In genomic region chr1:227316941-227317540, GRCh38 we compare ENCODE assay signal across 8 cellular contexts. TPM values are rescaled to one million over a fixed set of nuclear protein-coding genes. Genes with fewer than 3 reads are reported as not detected.
A peak's percentile ranks its signal among the peaks of the same experiment; 100 is the strongest.
DNase-seq lines count a peak whose midpoint lies in the region; ATAC-seq and TF ChIP-seq lines count a peak whose summit lies in the region.

No MANE protein-coding gene starts in this region.

- H3K4me1 Mint-ChIP-seq in neural crest cell, result peaks cover 59% of the 10 kb centered on the region

- H3K27me3 Mint-ChIP-seq in neural crest cell (ENCODE audit: low read depth), result no peaks in the 10 kb centered on the region

- peak overlapping the region; percentile 89 for H3K27ac Mint-ChIP-seq in neural crest cell (ENCODE audit: unreplicated experiment)

- peak; percentile 36 for DNase-seq in NCI-H345 treated with DMSO at 0.1 percent for 48 hours (lab: John Stamatoyannopoulos, UW; ENCODE audit: unreplicated experiment)
- DNase-seq in NCI-H345 (lab: John Stamatoyannopoulos, UW), result no peak
- DNase-seq in RWPE1 (ENCODE audit: low spot score), result peak; percentile 46
- peak; percentile 42 for DNase-seq in epithelial cell of esophagus (ENCODE audit: low read depth)
- no peak for DNase-seq in neural crest cell (ENCODE audit: low read depth, low spot score)
- DNase-seq in NCI-H2029 treated with DMSO at 0.1 percent for 48 hours (lab: John Stamatoyannopoulos, UW), result no peak
- DNase-seq in sciatic nerve (ENCODE audit: low spot score), result no peak

- intact Hi-C loops in sciatic nerve (cut with DNase I), result no loop called here

- ATAC-seq in sciatic nerve (no peak), HG03108 (IDR thresholded peaks at IDR 0.05; ENCODE audit: unreplicated experiment) (no peak)

- no peak for TF ChIP-seq CTCF in RWPE1 (conservative IDR thresholded peaks at IDR 0.05; ENCODE audit: low read depth)
- no peak for TF ChIP-seq CTCF in epithelial cell of esophagus (IDR thresholded peaks at IDR 0.05; ENCODE audit: insufficient read depth, low read depth, low read length, missing control alignments)
- no peak for TF ChIP-seq CTCF in neural crest cell (conservative IDR thresholded peaks at IDR 0.05)

- CTCF ChIA-PET in RWPE1 (lab: Yijun Ruan, JAX), result interaction anchor here (1.2 kb wide), 1 partner anchor 14 kb away, joined by 3 read pairs; no protein-coding TSS in a partner anchor

- peak overlapping the region; percentile 96 for H3K4me3 Mint-ChIP-seq in neural crest cell

- POLR2A ChIA-PET in RWPE1 (lab: Yijun Ruan, JAX; ENCODE audit: low non-redundant PET), result no interaction called here

- H3K36me3 Mint-ChIP-seq in neural crest cell (ENCODE audit: low read depth), result no peaks in the 10 kb centered on the region

- H3K9me3 Mint-ChIP-seq in neural crest cell, result no peaks in the 10 kb centered on the region

- H3K4me3 ChIP-seq in epithelial cell of esophagus (ENCODE audit: low read length), result peak overlapping the region; percentile 88

- H3K27ac ChIP-seq in RWPE1, result peak overlapping the region; percentile 94

RNA-seq across cellular contexts. Expression of gene CDC42BPA, which starts 1.3 kb away (rescaled TPM):
- total RNA-seq in neural crest cell (35.6 and 38.0 TPM in 2 replicates), sciatic nerve (66.8 TPM)

Comparison
In these comparisons a context has a peak if more than half of its experiments do, and no peak if none do; other contexts are left out.
1. DNase-seq: peak in NCI-H345 treated with DMSO at 0.1 percent for 48 hours (single experiment), RWPE1 (single experiment) and epithelial cell of esophagus (single experiment); none in NCI-H345 (single experiment), neural crest cell (single experiment), NCI-H2029 treated with DMSO at 0.1 percent for 48 hours (single experiment) and sciatic nerve (single experiment).